In genomic region chr12:106297075-106297474, GRCh38 we compare ENCODE assay signal across 16 cellular contexts. TPM values are rescaled to one million over a fixed set of nuclear protein-coding genes. Genes with fewer than 3 reads are reported as not detected.
A peak's percentile ranks its signal among the peaks of the same experiment; 100 is the strongest.
DNase-seq lines count a peak whose midpoint lies in the region; ATAC-seq, FAIRE-seq and TF ChIP-seq lines count a peak whose summit lies in the region.
"Had no signal": no experiment of that assay in that cellular context is flagged by ENCODE, and none has a peak within 500 bp of the region (broad histone marks: within the 10 kb centered on the region; RNA-seq: fewer than 3 reads in every experiment).

No MANE protein-coding gene starts in this region.

- H3K27ac Mint-ChIP-seq in HFFc6: 0 out of 2 replicates have a peak overlapping the region, but pooled peaks have one; percentile 90
- H3K27ac Mint-ChIP-seq: CD14-positive monocyte had no signal

- no peaks in the 10 kb centered on the region for H3K36me3 ChIP-seq in left ventricle myocardium inferior
- H3K36me3 ChIP-seq in K562 (ENCODE audit: control insufficient read depth, insufficient read depth, low read length): no peaks in the 10 kb centered on the region

- H3K4me2 ChIP-seq in K562 (ENCODE audit: insufficient read depth, low read length): no peak overlapping the region

- H3K4me1 ChIP-seq in left ventricle myocardium inferior (peaks cover 37% of the 10 kb centered on the region), K562 (replicated peaks in 1 of 2; ENCODE audit: control insufficient read depth in 2 of 2, insufficient read depth in 2 of 2, low read length in 2 of 2) (peaks cover 6 to 29% of the 10 kb centered on the region in 2 experiments; a peak in 4 of 5 replicates)

- H3K27ac ChIP-seq in left ventricle myocardium inferior (replicated peaks): peak overlapping the region; percentile 81
- no peak overlapping the region for H3K27ac ChIP-seq in K562 (ENCODE audit: extremely low read depth, low read depth, low read length)

- in situ Hi-C loops in K562 (cut with MboI): no loop called here

- TF ChIP-seq CTCF in left ventricle myocardium inferior (IDR thresholded peaks at IDR 0.05; ENCODE audit: borderline replicate concordance) (no peak), HFFc6 (IDR thresholded peaks at IDR 0.05) (no peak), K562 (IDR thresholded peaks at IDR 0.05 in 2 of 3, conservative IDR thresholded peaks at IDR 0.05 in 1 of 3; ENCODE audit: insufficient read depth in 2 of 3, low read depth in 1 of 3, low read length in 3 of 3) (no peak)

- no peaks in the 10 kb centered on the region for H4K20me1 ChIP-seq in K562 (replicated peaks; ENCODE audit: control insufficient read depth, insufficient read depth, low read length)

- FAIRE-seq in K562 (lab: Jason Lieb, UNC): no peak
- FAIRE-seq: GM19239 had no signal

- H3K9me3 ChIP-seq in left ventricle myocardium inferior (replicated peaks): no peaks in the 10 kb centered on the region
- H3K9me3 ChIP-seq in K562 (replicated peaks; ENCODE audit: control insufficient read depth, insufficient read depth, low read depth, low read length): no peaks in the 10 kb centered on the region

- no peak overlapping the region for H3K4me3 Mint-ChIP-seq in HFFc6
- H3K4me3 Mint-ChIP-seq: H9 had no signal

- no peaks in the 10 kb centered on the region for H3K36me3 Mint-ChIP-seq in HFFc6 (ENCODE audit: low read depth)
- H3K36me3 Mint-ChIP-seq: CD14-positive monocyte had no signal

- no peaks in the 10 kb centered on the region for H3K79me2 ChIP-seq in K562 (ENCODE audit: control insufficient read depth, insufficient read depth, low read length)

- H3K9ac ChIP-seq in K562 (ENCODE audit: insufficient read depth in 1 of 2, low read depth in 2 of 2, low read length in 2 of 2): no peak overlapping the region

- DNase-seq in left ventricle myocardium inferior (no peak), Right ventricle myocardium inferior (ENCODE audit: missing footprints) (no peak), HFFc6 (no peak), K562 (ENCODE audit: extremely low read depth in 1 of 4, low spot score in 3 of 4) (no peak), iPS-NIHi7 (ENCODE audit: extremely low spot score) (no peak)
- DNase-seq in activated CD4-positive, CD25-positive, alpha-beta regulatory T cell (lab: John Stamatoyannopoulos, UW): no peak
- DNase-seq: COR-L47, DMS153, KG1, NCI-H1436 treated with DMSO at 0.1 percent for 48 hours, NCI-H2081 treated with DMSO at 0.1 percent for 48 hours, NCI-H524 had no signal

- H3K27me3 ChIP-seq in left ventricle myocardium inferior (ENCODE audit: low read depth) (no peaks in the 10 kb centered on the region), K562 (ENCODE audit: control insufficient read depth in 2 of 2, insufficient read depth in 2 of 2, low read length in 2 of 2) (no peaks in the 10 kb centered on the region)

- no TSS peak for BruUV-seq in K562 (replicated peaks; lab: Mats Ljungman, UMichigan)

- no peaks in the 10 kb centered on the region for H3K9me1 ChIP-seq in K562 (ENCODE audit: control insufficient read depth, insufficient read depth, low read length)

- 28% methylated on average over 3 of the region's 3 CpGs for whole genome bisulfite sequencing in K562 (ENCODE audit: insufficient coverage, low coverage, missing lambda C conversion rate)

- H3K9me3 Mint-ChIP-seq in HFFc6: no peaks in the 10 kb centered on the region
- H3K9me3 Mint-ChIP-seq: CD14-positive monocyte, H9 had no signal

- H3K4me1 Mint-ChIP-seq in HFFc6 (ENCODE audit: low read depth): peaks cover 41% of the 10 kb centered on the region

- no peak for TF ChIP-seq RAD21 in K562 (CRISPR knock-in tag; conservative IDR thresholded peaks at IDR 0.05 in 1 of 2, IDR thresholded peaks at IDR 0.05 in 1 of 2)

- no peak overlapping the region for H2AFZ ChIP-seq in K562 (ENCODE audit: low read depth, low read length)

- intact Hi-C loops in left ventricle myocardium inferior (cut with micrococcal nuclease): no loop called here
- intact Hi-C loops in Right ventricle myocardium inferior (cut with DNase I): no loop called here
- intact Hi-C loops in K562 (cut with micrococcal nuclease): no loop called here

- no peak for ATAC-seq in Right ventricle myocardium inferior
- no peak for ATAC-seq in K562
- ATAC-seq in GM21619 (IDR thresholded peaks at IDR 0.05; ENCODE audit: unreplicated experiment): no peak

- no peak overlapping the region for H3K4me3 ChIP-seq in left ventricle myocardium inferior
- H3K4me3 ChIP-seq in K562: no peak overlapping the region

- POLR2A ChIA-PET in K562 (lab: Yijun Ruan, JAX): interaction anchor here (1.3 kb wide), 1 partner anchor 12 kb away, joined by 3 read pairs; no protein-coding TSS in a partner anchor

- H3K27me3 Mint-ChIP-seq in HFFc6 (ENCODE audit: insufficient read depth): no peaks in the 10 kb centered on the region

- TF ChIP-seq POLR2A in K562 (conservative IDR thresholded peaks at IDR 0.05): no peak

- CTCF ChIA-PET in K562 (lab: Yijun Ruan, JAX; ENCODE audit: low intra/inter-chr PET ratio): no interaction called here

- TF ChIP-seq EP300 in K562 (IDR thresholded peaks at IDR 0.05; ENCODE audit: low read length): no peak

TF ChIP-seq in K562, 482 proteins besides CTCF, POLR2A, EP300 and RAD21 (continues in another document):
- TF ChIP-seq BRF2 (IDR thresholded peaks at IDR 0.05; ENCODE audit: borderline replicate concordance, insufficient read depth, insufficient read length): no peak
- TF ChIP-seq E2F4 (CRISPR knock-in tag; IDR thresholded peaks at IDR 0.05; ENCODE audit: low read depth): no peak
- TF ChIP-seq MAFK (IDR thresholded peaks at IDR 0.05; ENCODE audit: low read length): no peak
- no peak for TF ChIP-seq NFXL1 (CRISPR knock-in tag; IDR thresholded peaks at IDR 0.05)

RNA-seq across cellular contexts. Expression of gene TCP11L2, which starts 5.5 kb away (rescaled TPM):
- total RNA-seq in left ventricle myocardium inferior: 126 TPM
- 93.7 TPM for total RNA-seq in Right ventricle myocardium inferior
- 10 to 100 TPM; 13.4 to 21.9 (median 15.6) TPM for total RNA-seq in HFFc6 (2021; fragmentation: NEBNext Ultra II Directional; extraction: Animal tissue kit (Norgen Biotek cat#: 25700))
- 9.7 and 13.0 TPM in 2 replicates for total RNA-seq in K562 (2011; cell fraction: chromatin; rRNA removed; ENCODE audit: low replicate concordance)
- total RNA-seq in K562 (2011; cell fraction: nucleolus; rRNA removed): 6.8 and 8.9 TPM in 2 replicates
- 8.2 and 10.7 TPM in 2 replicates for total RNA-seq in K562 (2011; cell fraction: nucleoplasm; rRNA removed)
- 1.6 and 2.3 TPM in 2 replicates for total RNA-seq in K562 (2014; rRNA removed)
- 2.3 and 3.8 TPM in 2 replicates for total RNA-seq in K562 (2014; rRNA removed; fragmentation: Illumina TruSeq; extraction: Trizol)
- 0.53 and 0.83 TPM in 2 replicates for total RNA-seq in K562 (2015; rRNA removed; fragmentation: Illumina TruSeq; extraction: Trizol)
- total RNA-seq in K562 (2021): 2.4 and 4.0 TPM in 2 replicates
- 3.7 and 4.5 TPM in 2 replicates for polyA plus RNA-seq in K562 (2011; rRNA removed)
- 1.1 and 2.2 TPM in 2 replicates for polyA plus RNA-seq in K562 (2011; cell fraction: cytosol; rRNA removed)
- 3.3 and 4.3 TPM in 2 replicates for polyA plus RNA-seq in K562 (2011; cell fraction: nucleus; rRNA removed)
- 0.77 and 4.0 TPM in 2 replicates for polyA plus RNA-seq in K562 (2012)
- 1.3 and 2.1 TPM in 2 replicates for polyA plus RNA-seq in K562 (2014; fragmentation: Illumina TruSeq; extraction: Trizol)
- polyA plus RNA-seq in K562 (2014; fragmentation: Nextera tagmentation; extraction: Ambion mirVana): 1 to 10 TPM in 1 of 2 experiments, under 1 TPM in 1; 0.39 to 1.3 TPM
- 0.86 and 1.6 TPM in 2 replicates for polyA plus RNA-seq in K562 (2014; rRNA removed)
- 7.9 and 10.0 TPM in 2 replicates for polyA minus RNA-seq in K562 (2011; rRNA and poly(A)+ RNA removed)
- polyA minus RNA-seq in K562 (2011; cell fraction: cytosol; rRNA and poly(A)+ RNA removed): 3.2 and 4.1 TPM in 2 replicates
- 7.4 and 8.8 TPM in 2 replicates for polyA minus RNA-seq in K562 (2011; cell fraction: nucleus; rRNA and poly(A)+ RNA removed)

RNA-seq across cellular contexts. Expression of gene CKAP4, which starts 49.3 kb away (rescaled TPM):
- 51.8 TPM for total RNA-seq in left ventricle myocardium inferior
- total RNA-seq in Right ventricle myocardium inferior: 40.2 TPM
- 100 to 1,000 TPM; 521 to 616 (median 544) TPM for total RNA-seq in HFFc6 (2021; fragmentation: NEBNext Ultra II Directional; extraction: Animal tissue kit (Norgen Biotek cat#: 25700))
- total RNA-seq in K562 (2011; cell fraction: chromatin; rRNA removed; ENCODE audit: low replicate concordance): 0.14 and 0.16 TPM in 2 replicates
- 0.26 and 0.33 TPM in 2 replicates for total RNA-seq in K562 (2011; cell fraction: nucleolus; rRNA removed)
- 0.15 and 0.46 TPM in 2 replicates for total RNA-seq in K562 (2011; cell fraction: nucleoplasm; rRNA removed)
- 0.04 TPM in 1 of 2 replicates, not detected in the other for total RNA-seq in K562 (2014; rRNA removed)
- total RNA-seq in K562 (2014; rRNA removed; fragmentation: Illumina TruSeq; extraction: Trizol): not detected in 2 replicates
- total RNA-seq in K562 (2015; rRNA removed; fragmentation: Illumina TruSeq; extraction: Trizol): not detected in 2 replicates
- total RNA-seq in K562 (2021): 0.20 and 0.45 TPM in 2 replicates
- polyA plus RNA-seq in K562 (2011; rRNA removed): 0.08 TPM in 2 replicates
- polyA plus RNA-seq in K562 (2011; cell fraction: cytosol; rRNA removed): 0.06 and 0.10 TPM in 2 replicates
- 0.13 TPM in 1 of 2 replicates, not detected in the other for polyA plus RNA-seq in K562 (2011; cell fraction: nucleus; rRNA removed)
- 0.08 and 0.11 TPM in 2 replicates for polyA plus RNA-seq in K562 (2012)
- polyA plus RNA-seq in K562 (2014; fragmentation: Illumina TruSeq; extraction: Trizol): 0.06 TPM in 1 of 2 replicates, not detected in the other
- polyA plus RNA-seq in K562 (2014; fragmentation: Nextera tagmentation; extraction: Ambion mirVana): not detected
- polyA plus RNA-seq in K562 (2014; rRNA removed): not detected in 2 replicates
- polyA minus RNA-seq in K562 (2011; rRNA and poly(A)+ RNA removed): 0.11 TPM in 1 of 2 replicates, not detected in the other
- not detected in 2 replicates for polyA minus RNA-seq in K562 (2011; cell fraction: cytosol; rRNA and poly(A)+ RNA removed)
- polyA minus RNA-seq in K562 (2011; cell fraction: nucleus; rRNA and poly(A)+ RNA removed): 0.11 TPM in 1 of 2 replicates, not detected in the other

Comparison
In these comparisons a context has a peak if more than half of its experiments do, and no peak if none do; other contexts are left out.
1. RNA of gene CKAP4, which starts 49.3 kb away (total RNA-seq): 521 to 616 TPM in HFFc6, 51.8 TPM in left ventricle myocardium inferior (single experiment) and 40.2 TPM in Right ventricle myocardium inferior (single experiment); 0.04 to 0.46 TPM in K562; every median in the first group is over 10 times any median in the second.